ENCODE assay signal across 1 cellular context in the genomic region with DNA sequence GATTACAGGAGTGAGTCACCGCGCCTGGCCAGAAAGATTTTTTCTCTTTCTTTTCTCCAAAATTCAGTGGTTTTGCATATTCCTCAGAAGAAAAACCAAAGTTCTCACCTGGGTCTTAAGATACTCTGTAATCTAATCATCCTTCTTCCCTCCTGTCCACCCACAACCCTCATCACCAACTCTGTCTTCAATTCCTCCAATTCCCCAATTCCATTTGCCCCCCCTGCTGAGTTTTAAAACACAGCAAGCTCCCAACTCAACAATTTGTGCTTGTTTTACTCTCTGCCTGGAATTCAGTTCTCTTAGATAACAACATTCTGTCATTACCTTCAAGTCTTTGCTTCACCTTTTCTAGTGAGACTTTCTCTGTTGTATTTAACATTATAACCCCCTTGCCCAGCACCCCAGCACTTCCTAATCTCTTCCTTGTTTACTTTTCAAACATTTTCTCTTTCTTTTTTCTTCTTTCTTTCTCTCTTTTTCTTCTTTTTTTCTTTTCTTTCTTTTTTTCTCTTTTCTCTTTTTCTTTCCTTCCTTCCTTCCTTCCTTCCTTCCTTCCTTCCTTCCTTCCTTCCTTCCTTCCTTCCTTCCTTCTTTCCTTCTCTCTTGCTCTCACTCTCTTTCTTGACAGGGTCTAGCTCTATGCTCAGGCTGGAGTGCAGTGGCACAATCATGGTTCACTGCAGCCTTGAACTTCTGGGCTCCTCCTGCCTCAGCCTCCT.
TF ChIP-seq lines count a peak whose summit lies in the region.

No MANE protein-coding gene starts in this region.

TF ChIP-seq in GM23338, 12 proteins besides CTCF, POLR2A, EP300 and RAD21 (continued from another document):
- TF ChIP-seq, protein P1, sequence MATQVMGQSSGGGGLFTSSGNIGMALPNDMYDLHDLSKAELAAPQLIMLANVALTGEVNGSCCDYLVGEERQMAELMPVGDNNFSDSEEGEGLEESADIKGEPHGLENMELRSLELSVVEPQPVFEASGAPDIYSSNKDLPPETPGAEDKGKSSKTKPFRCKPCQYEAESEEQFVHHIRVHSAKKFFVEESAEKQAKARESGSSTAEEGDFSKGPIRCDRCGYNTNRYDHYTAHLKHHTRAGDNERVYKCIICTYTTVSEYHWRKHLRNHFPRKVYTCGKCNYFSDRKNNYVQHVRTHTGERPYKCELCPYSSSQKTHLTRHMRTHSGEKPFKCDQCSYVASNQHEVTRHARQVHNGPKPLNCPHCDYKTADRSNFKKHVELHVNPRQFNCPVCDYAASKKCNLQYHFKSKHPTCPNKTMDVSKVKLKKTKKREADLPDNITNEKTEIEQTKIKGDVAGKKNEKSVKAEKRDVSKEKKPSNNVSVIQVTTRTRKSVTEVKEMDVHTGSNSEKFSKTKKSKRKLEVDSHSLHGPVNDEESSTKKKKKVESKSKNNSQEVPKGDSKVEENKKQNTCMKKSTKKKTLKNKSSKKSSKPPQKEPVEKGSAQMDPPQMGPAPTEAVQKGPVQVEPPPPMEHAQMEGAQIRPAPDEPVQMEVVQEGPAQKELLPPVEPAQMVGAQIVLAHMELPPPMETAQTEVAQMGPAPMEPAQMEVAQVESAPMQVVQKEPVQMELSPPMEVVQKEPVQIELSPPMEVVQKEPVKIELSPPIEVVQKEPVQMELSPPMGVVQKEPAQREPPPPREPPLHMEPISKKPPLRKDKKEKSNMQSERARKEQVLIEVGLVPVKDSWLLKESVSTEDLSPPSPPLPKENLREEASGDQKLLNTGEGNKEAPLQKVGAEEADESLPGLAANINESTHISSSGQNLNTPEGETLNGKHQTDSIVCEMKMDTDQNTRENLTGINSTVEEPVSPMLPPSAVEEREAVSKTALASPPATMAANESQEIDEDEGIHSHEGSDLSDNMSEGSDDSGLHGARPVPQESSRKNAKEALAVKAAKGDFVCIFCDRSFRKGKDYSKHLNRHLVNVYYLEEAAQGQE (IDR thresholded peaks at IDR 0.05; ENCODE audit: unreplicated experiment): no peak
- TF ChIP-seq, protein P2, sequence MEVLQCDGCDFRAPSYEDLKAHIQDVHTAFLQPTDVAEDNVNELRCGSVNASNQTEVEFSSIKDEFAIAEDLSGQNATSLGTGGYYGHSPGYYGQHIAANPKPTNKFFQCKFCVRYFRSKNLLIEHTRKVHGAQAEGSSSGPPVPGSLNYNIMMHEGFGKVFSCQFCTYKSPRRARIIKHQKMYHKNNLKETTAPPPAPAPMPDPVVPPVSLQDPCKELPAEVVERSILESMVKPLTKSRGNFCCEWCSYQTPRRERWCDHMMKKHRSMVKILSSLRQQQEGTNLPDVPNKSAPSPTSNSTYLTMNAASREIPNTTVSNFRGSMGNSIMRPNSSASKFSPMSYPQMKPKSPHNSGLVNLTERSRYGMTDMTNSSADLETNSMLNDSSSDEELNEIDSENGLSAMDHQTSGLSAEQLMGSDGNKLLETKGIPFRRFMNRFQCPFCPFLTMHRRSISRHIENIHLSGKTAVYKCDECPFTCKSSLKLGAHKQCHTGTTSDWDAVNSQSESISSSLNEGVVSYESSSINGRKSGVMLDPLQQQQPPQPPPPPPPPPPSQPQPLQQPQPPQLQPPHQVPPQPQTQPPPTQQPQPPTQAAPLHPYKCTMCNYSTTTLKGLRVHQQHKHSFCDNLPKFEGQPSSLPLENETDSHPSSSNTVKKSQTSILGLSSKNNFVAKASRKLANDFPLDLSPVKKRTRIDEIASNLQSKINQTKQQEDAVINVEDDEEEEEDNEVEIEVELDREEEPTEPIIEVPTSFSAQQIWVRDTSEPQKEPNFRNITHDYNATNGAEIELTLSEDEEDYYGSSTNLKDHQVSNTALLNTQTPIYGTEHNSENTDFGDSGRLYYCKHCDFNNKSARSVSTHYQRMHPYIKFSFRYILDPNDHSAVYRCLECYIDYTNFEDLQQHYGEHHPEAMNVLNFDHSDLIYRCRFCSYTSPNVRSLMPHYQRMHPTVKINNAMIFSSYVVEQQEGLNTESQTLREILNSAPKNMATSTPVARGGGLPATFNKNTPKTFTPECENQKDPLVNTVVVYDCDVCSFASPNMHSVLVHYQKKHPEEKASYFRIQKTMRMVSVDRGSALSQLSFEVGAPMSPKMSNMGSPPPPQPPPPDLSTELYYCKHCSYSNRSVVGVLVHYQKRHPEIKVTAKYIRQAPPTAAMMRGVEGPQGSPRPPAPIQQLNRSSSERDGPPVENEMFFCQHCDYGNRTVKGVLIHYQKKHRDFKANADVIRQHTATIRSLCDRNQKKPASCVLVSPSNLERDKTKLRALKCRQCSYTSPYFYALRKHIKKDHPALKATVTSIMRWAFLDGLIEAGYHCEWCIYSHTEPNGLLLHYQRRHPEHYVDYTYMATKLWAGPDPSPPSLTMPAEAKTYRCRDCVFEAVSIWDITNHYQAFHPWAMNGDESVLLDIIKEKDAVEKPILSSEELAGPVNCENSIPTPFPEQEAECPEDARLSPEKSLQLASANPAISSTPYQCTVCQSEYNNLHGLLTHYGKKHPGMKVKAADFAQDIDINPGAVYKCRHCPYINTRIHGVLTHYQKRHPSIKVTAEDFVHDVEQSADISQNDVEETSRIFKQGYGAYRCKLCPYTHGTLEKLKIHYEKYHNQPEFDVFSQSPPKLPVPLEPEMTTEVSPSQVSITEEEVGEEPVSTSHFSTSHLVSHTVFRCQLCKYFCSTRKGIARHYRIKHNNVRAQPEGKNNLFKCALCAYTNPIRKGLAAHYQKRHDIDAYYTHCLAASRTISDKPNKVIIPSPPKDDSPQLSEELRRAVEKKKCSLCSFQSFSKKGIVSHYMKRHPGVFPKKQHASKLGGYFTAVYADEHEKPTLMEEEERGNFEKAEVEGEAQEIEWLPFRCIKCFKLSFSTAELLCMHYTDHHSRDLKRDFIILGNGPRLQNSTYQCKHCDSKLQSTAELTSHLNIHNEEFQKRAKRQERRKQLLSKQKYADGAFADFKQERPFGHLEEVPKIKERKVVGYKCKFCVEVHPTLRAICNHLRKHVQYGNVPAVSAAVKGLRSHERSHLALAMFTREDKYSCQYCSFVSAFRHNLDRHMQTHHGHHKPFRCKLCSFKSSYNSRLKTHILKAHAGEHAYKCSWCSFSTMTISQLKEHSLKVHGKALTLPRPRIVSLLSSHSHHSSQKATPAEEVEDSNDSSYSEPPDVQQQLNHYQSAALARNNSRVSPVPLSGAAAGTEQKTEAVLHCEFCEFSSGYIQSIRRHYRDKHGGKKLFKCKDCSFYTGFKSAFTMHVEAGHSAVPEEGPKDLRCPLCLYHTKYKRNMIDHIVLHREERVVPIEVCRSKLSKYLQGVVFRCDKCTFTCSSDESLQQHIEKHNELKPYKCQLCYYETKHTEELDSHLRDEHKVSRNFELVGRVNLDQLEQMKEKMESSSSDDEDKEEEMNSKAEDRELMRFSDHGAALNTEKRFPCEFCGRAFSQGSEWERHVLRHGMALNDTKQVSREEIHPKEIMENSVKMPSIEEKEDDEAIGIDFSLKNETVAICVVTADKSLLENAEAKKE (CRISPR knock-in tag; IDR thresholded peaks at IDR 0.05): no peak
- TF ChIP-seq POLR2AphosphoS5 (IDR thresholded peaks at IDR 0.05; ENCODE audit: low read depth) (no peak), NANOG (IDR thresholded peaks at IDR 0.05; ENCODE audit: borderline replicate concordance) (no peak), JUNB (IDR thresholded peaks at IDR 0.05; ENCODE audit: unreplicated experiment) (no peak), STAT1 (IDR thresholded peaks at IDR 0.05; ENCODE audit: unreplicated experiment) (no peak), EZH2phosphoT487 (IDR thresholded peaks at IDR 0.05; ENCODE audit: unreplicated experiment) (no peak), ZNF114 (CRISPR knock-in tag; IDR thresholded peaks at IDR 0.05) (no peak), EZH2 (IDR thresholded peaks at IDR 0.05; ENCODE audit: low read depth, unreplicated experiment) (no peak), CREB1 (CRISPR knock-in tag; IDR thresholded peaks at IDR 0.05; ENCODE audit: low read depth) (no peak)
- TF ChIP-seq, protein P3, sequence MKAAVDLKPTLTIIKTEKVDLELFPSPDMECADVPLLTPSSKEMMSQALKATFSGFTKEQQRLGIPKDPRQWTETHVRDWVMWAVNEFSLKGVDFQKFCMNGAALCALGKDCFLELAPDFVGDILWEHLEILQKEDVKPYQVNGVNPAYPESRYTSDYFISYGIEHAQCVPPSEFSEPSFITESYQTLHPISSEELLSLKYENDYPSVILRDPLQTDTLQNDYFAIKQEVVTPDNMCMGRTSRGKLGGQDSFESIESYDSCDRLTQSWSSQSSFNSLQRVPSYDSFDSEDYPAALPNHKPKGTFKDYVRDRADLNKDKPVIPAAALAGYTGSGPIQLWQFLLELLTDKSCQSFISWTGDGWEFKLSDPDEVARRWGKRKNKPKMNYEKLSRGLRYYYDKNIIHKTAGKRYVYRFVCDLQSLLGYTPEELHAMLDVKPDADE (IDR thresholded peaks at IDR 0.05): no peak
